In genomic region chr19:38674388-38675133, GRCh38 we compare ENCODE assay signal across 8 cellular contexts. TPM values are rescaled to one million over a fixed set of nuclear protein-coding genes. Genes with fewer than 3 reads are reported as not detected.
DNase-seq lines count a peak whose midpoint lies in the region; ATAC-seq and TF ChIP-seq lines count a peak whose summit lies in the region.

No MANE protein-coding gene starts in this region.

- H3K27me3 ChIP-seq in HUES6 (ENCODE audit: control insufficient read depth, insufficient read depth, low read length) (no peaks in the 10 kb centered on the region), breast epithelium (no peaks in the 10 kb centered on the region), lower lobe of right lung (ENCODE audit: low read depth) (no peaks in the 10 kb centered on the region), stomach smooth muscle (ENCODE audit: control insufficient read depth in 1 of 2, insufficient read depth in 2 of 2, low read length in 2 of 2) (no peaks in the 10 kb centered on the region)

- H3K27ac ChIP-seq in HUES6 (ENCODE audit: low read depth, low read length) (peak overlapping the region; percentile 45; the same call in 1 of the 2 replicates), breast epithelium (peak overlapping the region; percentile 94 to 99), lower lobe of right lung (peak overlapping the region; percentile 73), stomach smooth muscle (ENCODE audit: low read length) (peak overlapping the region; percentile 94)

- H3K9ac ChIP-seq in HUES6 (ENCODE audit: low read length) (peak overlapping the region; percentile 18), stomach smooth muscle (ENCODE audit: low read length in 2 of 2) (peak overlapping the region; percentile 54 to 81)

- TF ChIP-seq CTCF in breast epithelium (IDR thresholded peaks at IDR 0.05): no peak
- TF ChIP-seq CTCF in lower lobe of right lung (IDR thresholded peaks at IDR 0.05): no peak

- ATAC-seq in lower lobe of right lung: peak; percentile 26 to 32

- no peaks in the 10 kb centered on the region for H3K9me3 ChIP-seq in HUES6 (ENCODE audit: control insufficient read depth, insufficient read depth, low read depth, low read length)
- no peaks in the 10 kb centered on the region for H3K9me3 ChIP-seq in breast epithelium
- H3K9me3 ChIP-seq in lower lobe of right lung: no peaks in the 10 kb centered on the region
- H3K9me3 ChIP-seq in stomach smooth muscle (ENCODE audit: control insufficient read depth in 2 of 2, low read length in 2 of 2): no peaks in the 10 kb centered on the region

- intact Hi-C loops in breast epithelium (cut with DNase I; ENCODE audit: low total_unique reads) (no loop called here), lower lobe of right lung (cut with DNase I) (no loop called here)

- DNase-seq in breast epithelium (ENCODE audit: low spot score in 2 of 2) (peak in 1 of 2 donors; percentile 90), lower lobe of right lung (no peak), COLO668 (lab: John Stamatoyannopoulos, UW; ENCODE audit: unreplicated experiment) (no peak), NCI-H82 treated with DMSO at 0.1 percent for 48 hours (lab: John Stamatoyannopoulos, UW; ENCODE audit: unreplicated experiment) (no peak), SIG-M5 (lab: John Stamatoyannopoulos, UW) (no peak), superior temporal gyrus (ENCODE audit: extremely low spot score) (no peak)

- H3K4me3 ChIP-seq in HUES6 (ENCODE audit: low read depth, low read length) (no peak overlapping the region), breast epithelium (no peak overlapping the region), lower lobe of right lung (no peak overlapping the region), stomach smooth muscle (ENCODE audit: low read length in 2 of 2) (peak overlapping the region; percentile 24 to 59)

- no peak for TF ChIP-seq POLR2A in breast epithelium (IDR thresholded peaks at IDR 0.05)

- H3K36me3 ChIP-seq in HUES6 (ENCODE audit: control insufficient read depth, insufficient read depth, low read length): peaks cover 30% of the 10 kb centered on the region
- H3K36me3 ChIP-seq in breast epithelium: no peaks in the 10 kb centered on the region
- peaks cover 11% of the 10 kb centered on the region for H3K36me3 ChIP-seq in lower lobe of right lung
- peaks cover 6 to 7% of the 10 kb centered on the region in 2 donors for H3K36me3 ChIP-seq in stomach smooth muscle (ENCODE audit: control insufficient read depth in 2 of 2, insufficient read depth in 2 of 2, low read length in 2 of 2)

- H3K4me1 ChIP-seq in HUES6 (ENCODE audit: control insufficient read depth, insufficient read depth, low read length) (peaks cover 61% of the 10 kb centered on the region), breast epithelium (peaks cover 5 to 31% of the 10 kb centered on the region in 2 donors), lower lobe of right lung (peaks cover 82% of the 10 kb centered on the region), stomach smooth muscle (ENCODE audit: control insufficient read depth, insufficient read depth, low read length) (peaks cover 64% of the 10 kb centered on the region)

RNA-seq across cellular contexts. Expression of gene ACTN4, which starts 27.1 kb away (rescaled TPM):
- total RNA-seq in breast epithelium (100 to 1,000 TPM; 182 to 296 (median 269) TPM), lower lobe of right lung (454 TPM)

RNA-seq across cellular contexts. Expression of gene EIF3K, which starts 55.6 kb away (rescaled TPM):
- total RNA-seq in breast epithelium (100 to 1,000 TPM; 401 to 562 (median 420) TPM), lower lobe of right lung (229 TPM)

RNA-seq across cellular contexts. Expression of gene MAP4K1, which starts 56.8 kb away (rescaled TPM):
- 1 to 10 TPM; 2.5 to 9.3 (median 3.6) TPM for total RNA-seq in breast epithelium
- total RNA-seq in lower lobe of right lung: 11.4 TPM

Comparison
In these comparisons a context has a peak if more than half of its experiments do, and no peak if none do; other contexts are left out.
1. H3K27ac ChIP-seq: peak in every context shown above with its lines; median percentile 96 in breast epithelium; 94 in stomach smooth muscle; 73 in lower lobe of right lung; 45 in HUES6.
2. H3K4me3 ChIP-seq: peak in stomach smooth muscle (2 of 2); none in HUES6 (single experiment), breast epithelium (0 of 3) and lower lobe of right lung (single experiment).